13 cellular contexts compared by ENCODE assay signal in genomic region chr2:105904938-105905337, GRCh38.
DNase-seq lines count a peak whose midpoint lies in the region; ATAC-seq and TF ChIP-seq lines count a peak whose summit lies in the region.
"Had no signal": no experiment of that assay in that cellular context is flagged by ENCODE, and none has a peak within 500 bp of the region (broad histone marks: within the 10 kb centered on the region; RNA-seq: fewer than 3 reads in every experiment).

No MANE protein-coding gene starts in this region.

- CTCF ChIA-PET in GM10248 (lab: Yijun Ruan, JAX), result no interaction called here

- TF ChIP-seq CTCF in GM10248 (IDR thresholded peaks at IDR 0.05; ENCODE audit: control extremely low read depth, extremely low read depth, low read depth, missing control alignments), result no peak

- no peak overlapping the region for H3K27ac ChIP-seq in substantia nigra (ENCODE audit: low read depth, low read length, poor library complexity, severe bottlenecking)
- H3K27ac ChIP-seq: heart left ventricle, upper lobe of right lung, VCaP had no signal

- peak; percentile 85 for ATAC-seq in GM19035 (IDR thresholded peaks at IDR 0.05; ENCODE audit: unreplicated experiment)
- peak; percentile 85 for ATAC-seq in HG02571 (IDR thresholded peaks at IDR 0.05; ENCODE audit: unreplicated experiment)
- peak; percentile 99 for ATAC-seq in HG03378 (IDR thresholded peaks at IDR 0.05; ENCODE audit: unreplicated experiment)
- ATAC-seq: heart left ventricle, upper lobe of right lung had no signal

- DNase-seq in GM10248 (ENCODE audit: extremely low spot score) (peak; percentile 77), substantia nigra (lab: John Stamatoyannopoulos, UW) (no peak), retina (no peak), SIG-M5 treated with dmso at 0.1 percent for 504 hours (lab: John Stamatoyannopoulos, UW; ENCODE audit: unreplicated experiment) (no peak), DMS53 treated with DMSO at 0.1 percent for 48 hours (lab: John Stamatoyannopoulos, UW; ENCODE audit: unreplicated experiment) (no peak)
- DNase-seq: effector CD8-positive, alpha-beta T cell; heart left ventricle; NCI-H1417; upper lobe of right lung had no signal

- POLR2A ChIA-PET in GM10248 (lab: Yijun Ruan, JAX), result interaction anchor here (0.9 kb wide), 1 partner anchor 73 kb away, joined by 3 read pairs; no protein-coding TSS in a partner anchor
